In genomic region chr1:37931493-37932158, GRCh38 we compare ENCODE assay signal across 8 cellular contexts. TPM values are rescaled to one million over a fixed set of nuclear protein-coding genes. Genes with fewer than 3 reads are reported as not detected.
DNase-seq lines count a peak whose midpoint lies in the region; ATAC-seq and TF ChIP-seq lines count a peak whose summit lies in the region.

No MANE protein-coding gene starts in this region.

- H3K4me1 Mint-ChIP-seq in osteocyte (ENCODE audit: unreplicated experiment), result peaks cover 22% of the 10 kb centered on the region

- no peaks in the 10 kb centered on the region for H3K36me3 ChIP-seq in thymus (ENCODE audit: control insufficient read depth, insufficient read depth)

- H3K4me3 ChIP-seq in GM12864 (ENCODE audit: low read depth, low read length) (peak overlapping the region; percentile 92), thymus (ENCODE audit: low read length) (peak overlapping the region; percentile 68)

- no peak for TF ChIP-seq CTCF in GM12864 (IDR thresholded peaks at IDR 0.05; ENCODE audit: low read depth, low read length, missing control alignments)
- peak; percentile 10 for TF ChIP-seq CTCF in osteocyte (IDR thresholded peaks at IDR 0.05)

- intact Hi-C loops in head of caudate nucleus (cut with DNase I), result no loop called here

- H3K27me3 ChIP-seq in thymus (ENCODE audit: control insufficient read depth, insufficient read depth), result no peaks in the 10 kb centered on the region

- H3K27ac Mint-ChIP-seq in activated naive CD4-positive, alpha-beta T cell treated with anti-CD3 and anti-CD28 coated beads, Interleukin-2, amount 50 U/mL, for 72 hours, result peak overlapping the region; percentile 69 to 90
- peak overlapping the region; percentile 68 for H3K27ac Mint-ChIP-seq in osteocyte (ENCODE audit: unreplicated experiment)

- H3K27ac ChIP-seq in thymus (ENCODE audit: low read depth), result peak overlapping the region; percentile 64

- WGBS in thymus, result 1% methylated on average over 58 of the region's 58 CpGs

- peaks cover 13% of the 10 kb centered on the region for H3K4me1 ChIP-seq in thymus (ENCODE audit: control insufficient read depth, insufficient read depth, low read length)

- no peaks in the 10 kb centered on the region for H3K9me3 ChIP-seq in thymus (ENCODE audit: control insufficient read depth)

- DNase-seq in GM12864 (ENCODE audit: low read depth), result peak; percentile 83
- DNase-seq in NCI-H1105 (lab: John Stamatoyannopoulos, UW), result peak; percentile 98
- peak; percentile 96 to 99 for DNase-seq in activated naive CD4-positive, alpha-beta T cell treated with anti-CD3 and anti-CD28 coated beads, Interleukin-2, amount 50 U/mL, for 72 hours (ENCODE audit: low spot score in 2 of 2)
- peak; percentile 90 to 98 (median 96) for DNase-seq in head of caudate nucleus
- DNase-seq in osteocyte (ENCODE audit: extremely low spot score, unreplicated experiment), result peak; percentile 97

- H3K36me3 Mint-ChIP-seq in activated naive CD4-positive, alpha-beta T cell treated with anti-CD3 and anti-CD28 coated beads, Interleukin-2, amount 50 U/mL, for 72 hours, result peaks cover 4 to 12% of the 10 kb centered on the region in 2 donors
- peaks cover 22% of the 10 kb centered on the region for H3K36me3 Mint-ChIP-seq in osteocyte (ENCODE audit: unreplicated experiment)

- no peaks in the 10 kb centered on the region for H3K9me3 Mint-ChIP-seq in activated naive CD4-positive, alpha-beta T cell treated with anti-CD3 and anti-CD28 coated beads, Interleukin-2, amount 50 U/mL, for 72 hours
- H3K9me3 Mint-ChIP-seq in osteocyte (ENCODE audit: unreplicated experiment), result no peaks in the 10 kb centered on the region

- no peaks in the 10 kb centered on the region for H3K27me3 Mint-ChIP-seq in osteocyte (ENCODE audit: unreplicated experiment)

- ATAC-seq in HG02642 (IDR thresholded peaks at IDR 0.05; ENCODE audit: poor library complexity, unreplicated experiment), result peak; percentile 93
- peak; percentile 99 for ATAC-seq in SK-N-SH treated with all-trans-retinoic acid at 6 μM for 48 hours
- peak; percentile 96 to 98 for ATAC-seq in activated naive CD4-positive, alpha-beta T cell treated with anti-CD3 and anti-CD28 coated beads, Interleukin-2, amount 50 U/mL, for 72 hours

- H3K4me3 Mint-ChIP-seq in osteocyte (ENCODE audit: unreplicated experiment), result peak overlapping the region; percentile 82

TF ChIP-seq in SK-N-SH treated with all-trans-retinoic acid at 6 μM for 48 hours, 23 proteins besides CTCF, POLR2A, EP300 and RAD21:
- TF ChIP-seq RARB (CRISPR knock-in tag; IDR thresholded peaks at IDR 0.05), result no peak
- TF ChIP-seq ARNTL (CRISPR knock-in tag; IDR thresholded peaks at IDR 0.05; ENCODE audit: borderline replicate concordance, low read depth), result no peak
- TF ChIP-seq TCF4 (CRISPR knock-in tag; IDR thresholded peaks at IDR 0.05; ENCODE audit: borderline replicate concordance), result no peak
- no peak for TF ChIP-seq GLIS3 (CRISPR knock-in tag; IDR thresholded peaks at IDR 0.05)
- TF ChIP-seq ZNF70 (CRISPR knock-in tag; IDR thresholded peaks at IDR 0.05), result no peak
- TF ChIP-seq CREB5 (CRISPR knock-in tag; IDR thresholded peaks at IDR 0.05; ENCODE audit: low read depth), result no peak
- TF ChIP-seq PPARA (CRISPR knock-in tag; IDR thresholded peaks at IDR 0.05; ENCODE audit: borderline replicate concordance), result no peak
- no peak for TF ChIP-seq CSDC2 (CRISPR knock-in tag; IDR thresholded peaks at IDR 0.05)
- TF ChIP-seq TOX (CRISPR knock-in tag; IDR thresholded peaks at IDR 0.05; ENCODE audit: borderline replicate concordance), result no peak
- no peak for TF ChIP-seq ZNF8 (CRISPR knock-in tag; IDR thresholded peaks at IDR 0.05)
- TF ChIP-seq ZFP30 (CRISPR knock-in tag; IDR thresholded peaks at IDR 0.05), result no peak
- no peak for TF ChIP-seq TSHZ2 (CRISPR knock-in tag; IDR thresholded peaks at IDR 0.05)
- no peak for TF ChIP-seq ZC3H10 (CRISPR knock-in tag; IDR thresholded peaks at IDR 0.05)
- no peak for TF ChIP-seq ZFP3 (CRISPR knock-in tag; IDR thresholded peaks at IDR 0.05)
- no peak for TF ChIP-seq CSRNP3 (CRISPR knock-in tag; IDR thresholded peaks at IDR 0.05)
- no peak for TF ChIP-seq POU6F1 (CRISPR knock-in tag; IDR thresholded peaks at IDR 0.05; ENCODE audit: borderline replicate concordance, low read depth)

RNA-seq across cellular contexts. Expression of gene INPP5B, which starts 15.2 kb away (rescaled TPM):
- 10 to 100 TPM; 34.2 to 52.7 TPM for total RNA-seq in activated naive CD4-positive, alpha-beta T cell treated with anti-CD3 and anti-CD28 coated beads, Interleukin-2, amount 50 U/mL, for 72 hours
- total RNA-seq in osteocyte, result 36.2 and 36.5 TPM in 2 replicates
- polyA plus RNA-seq in thymus, result 24.8 TPM

RNA-seq across cellular contexts. Expression of gene SF3A3, which starts 58.2 kb away (rescaled TPM):
- 10 to 100 TPM; 92.9 to 99.3 TPM for total RNA-seq in activated naive CD4-positive, alpha-beta T cell treated with anti-CD3 and anti-CD28 coated beads, Interleukin-2, amount 50 U/mL, for 72 hours
- 51.4 and 55.3 TPM in 2 replicates for total RNA-seq in osteocyte
- 26.8 TPM for polyA plus RNA-seq in thymus

Comparison
In these comparisons a context has a peak if more than half of its experiments do, and no peak if none do; other contexts are left out.
1. Peak in every context shown above with its lines: DNase-seq, ATAC-seq, H3K4me3 ChIP-seq and H3K27ac ChIP-seq.